ENCODE assay signal across 23 cellular contexts in the genomic region with DNA sequence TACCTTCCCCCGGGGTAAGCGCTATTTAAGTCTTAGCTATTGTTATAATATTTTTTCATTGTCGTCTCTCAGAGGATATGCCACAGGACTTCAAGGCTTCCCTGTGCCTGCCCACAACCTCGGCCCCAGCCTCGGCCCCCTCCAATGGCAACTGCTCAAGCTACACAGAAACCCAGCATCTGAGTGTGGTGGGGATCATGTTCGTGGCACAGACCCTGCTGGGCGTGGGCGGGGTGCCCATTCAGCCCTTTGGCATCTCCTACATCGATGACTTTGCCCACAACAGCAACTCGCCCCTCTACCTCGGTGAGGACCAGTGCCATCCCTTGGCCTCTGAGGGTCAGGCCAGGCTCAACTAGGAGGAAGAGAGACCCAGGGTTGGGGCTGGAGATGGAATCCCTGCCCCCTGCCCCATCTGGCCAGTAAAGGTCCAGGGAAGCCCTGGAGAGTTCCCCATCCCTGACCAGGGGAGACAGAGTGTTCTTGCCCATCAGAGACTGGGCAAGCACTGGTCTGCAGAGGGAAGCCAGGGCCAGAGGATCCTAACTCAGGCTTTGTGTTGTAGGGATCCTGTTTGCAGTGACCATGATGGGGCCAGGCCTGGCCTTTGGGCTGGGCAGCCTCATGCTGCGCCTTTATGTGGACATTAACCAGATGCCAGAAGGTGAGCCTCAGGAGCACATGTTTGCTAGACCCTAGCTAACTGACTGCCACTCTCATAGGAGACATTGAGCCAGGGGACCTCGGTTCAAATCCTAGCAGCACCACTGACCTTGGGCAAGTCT. TPM values are rescaled to one million over a fixed set of nuclear protein-coding genes. Genes with fewer than 3 reads are reported as not detected.
"Had no signal": no experiment of that assay in that cellular context is flagged by ENCODE, and none has a peak within 500 bp of the region (broad histone marks: within the 10 kb centered on the region; RNA-seq: fewer than 3 reads in every experiment).

No MANE protein-coding gene starts in this region.

- H3K9me3 ChIP-seq: breast epithelium, tibial nerve, vagina had no signal

- H3K4me1 ChIP-seq: breast epithelium, foreskin keratinocyte, vagina had no signal

- H3K27ac Mint-ChIP-seq: activated naive CD8-positive, alpha-beta T cell; activated T-helper 2 cell treated with anti-CD3 and anti-CD28 coated beads, Interferon-gamma antibody, Interleukin-2, Interleukin-4, amounts not matched to agents 10 μg/mL and 5 μg/mL and 100 μg/mL, durations not matched to agents 14 hours and 24 hours and 36 hours; naive thymus-derived CD8-positive, alpha-beta T cell; neural progenitor cell; T-helper 1 cell treated with Interleukin-12 subunit alpha and Interleukin-12 subunit beta and Interleukin-4 antibody, amounts not matched to agents 30 μg/mL and 1 μg/mL, for 36 hours; WTC11 had no signal

- H3K27me3 ChIP-seq: breast epithelium, neural progenitor cell, tibial nerve, vagina had no signal

- ATAC-seq: activated T-cell treated with anti-CD3 and anti-CD28 coated beads, Interleukin-2, amount 50 U/mL, for 4 hours; foreskin keratinocyte; naive thymus-derived CD8-positive, alpha-beta T cell; stimulated activated naive CD8-positive, alpha-beta T cell treated with anti-CD3 and anti-CD28 coated beads, Interleukin-15, Interleukin-2, amounts not matched to agents 100 U/mL and 50 U/mL, for 24 hours; WTC11 had no signal

- H3K4me3 ChIP-seq: breast epithelium, lung, neural progenitor cell, tibial nerve, vagina had no signal

- H3K36me3 Mint-ChIP-seq: activated naive CD8-positive, alpha-beta T cell; naive thymus-derived CD8-positive, alpha-beta T cell; neural progenitor cell; WTC11 had no signal

- H3K27me3 Mint-ChIP-seq: activated naive CD8-positive, alpha-beta T cell had no signal

- H3K4me3 Mint-ChIP-seq: activated naive CD8-positive, alpha-beta T cell; activated T-cell treated with anti-CD3 and anti-CD28 coated beads, Interleukin-2, amount 50 U/mL, for 4 hours; naive thymus-derived CD8-positive, alpha-beta T cell; neural progenitor cell; T-helper 1 cell treated with Interleukin-12 subunit alpha and Interleukin-12 subunit beta and Interleukin-4 antibody, amounts not matched to agents 30 μg/mL and 1 μg/mL, for 36 hours; WTC11 had no signal

- H2AFZ ChIP-seq: neural progenitor cell had no signal

- H3K27ac ChIP-seq: breast epithelium, foreskin keratinocyte, neural progenitor cell, vagina had no signal

- DNase-seq: activated CD8-positive, alpha-beta memory T cell treated with anti-CD3 and anti-CD28 coated beads, Interleukin-2, amount 50 U/mL, for 48 hours; activated naive CD4-positive, alpha-beta T cell; activated T-cell treated with anti-CD3 and anti-CD28 coated beads, Interleukin-2, amount 50 U/mL, for 4 hours; amniotic stem cell; cortex of kidney; effector CD8-positive, alpha-beta T cell; foreskin keratinocyte; kidney; naive thymus-derived CD8-positive, alpha-beta T cell; retina; stimulated activated CD4-positive, alpha-beta T cell treated with anti-CD3 and anti-CD28 coated beads, Interleukin-4, amount 100 ng/mL, for 24 hours; stimulated activated naive CD8-positive, alpha-beta T cell treated with anti-CD3 and anti-CD28 coated beads, Interleukin-15, Interleukin-2, amounts not matched to agents 100 U/mL and 50 U/mL, for 24 hours; T1000 had no signal

- H3K4me2 ChIP-seq: neural progenitor cell had no signal

- H3K9me3 Mint-ChIP-seq: activated T-cell treated with anti-CD3 and anti-CD28 coated beads, Interleukin-2, amount 50 U/mL, for 4 hours; activated T-helper 2 cell treated with anti-CD3 and anti-CD28 coated beads, Interferon-gamma antibody, Interleukin-2, Interleukin-4, amounts not matched to agents 10 μg/mL and 5 μg/mL and 100 μg/mL, durations not matched to agents 14 hours and 24 hours and 36 hours; naive thymus-derived CD8-positive, alpha-beta T cell; neural progenitor cell; T-helper 1 cell treated with Interleukin-12 subunit alpha and Interleukin-12 subunit beta and Interleukin-4 antibody, amounts not matched to agents 30 μg/mL and 1 μg/mL, for 36 hours; WTC11 had no signal

- H3K9ac ChIP-seq: neural progenitor cell had no signal

- H3K36me3 ChIP-seq: breast epithelium, neural progenitor cell, vagina had no signal

RNA-seq across cellular contexts. Expression of gene SLCO2B1, which starts 18.4 kb away (rescaled TPM):
- total RNA-seq: activated CD8-positive, alpha-beta memory T cell treated with anti-CD3 and anti-CD28 coated beads for 36 hours; activated T-helper 2 cell treated with anti-CD3 and anti-CD28 coated beads, Interferon-gamma antibody, Interleukin-2, Interleukin-4, amounts not matched to agents 10 μg/mL and 5 μg/mL and 100 μg/mL, durations not matched to agents 14 hours and 24 hours and 36 hours; foreskin keratinocyte had no signal
- polyA plus RNA-seq: foreskin keratinocyte; naive thymus-derived CD8-positive, alpha-beta T cell had no signal
